ENCODE assay signal across 8 cellular contexts in the genomic region with DNA sequence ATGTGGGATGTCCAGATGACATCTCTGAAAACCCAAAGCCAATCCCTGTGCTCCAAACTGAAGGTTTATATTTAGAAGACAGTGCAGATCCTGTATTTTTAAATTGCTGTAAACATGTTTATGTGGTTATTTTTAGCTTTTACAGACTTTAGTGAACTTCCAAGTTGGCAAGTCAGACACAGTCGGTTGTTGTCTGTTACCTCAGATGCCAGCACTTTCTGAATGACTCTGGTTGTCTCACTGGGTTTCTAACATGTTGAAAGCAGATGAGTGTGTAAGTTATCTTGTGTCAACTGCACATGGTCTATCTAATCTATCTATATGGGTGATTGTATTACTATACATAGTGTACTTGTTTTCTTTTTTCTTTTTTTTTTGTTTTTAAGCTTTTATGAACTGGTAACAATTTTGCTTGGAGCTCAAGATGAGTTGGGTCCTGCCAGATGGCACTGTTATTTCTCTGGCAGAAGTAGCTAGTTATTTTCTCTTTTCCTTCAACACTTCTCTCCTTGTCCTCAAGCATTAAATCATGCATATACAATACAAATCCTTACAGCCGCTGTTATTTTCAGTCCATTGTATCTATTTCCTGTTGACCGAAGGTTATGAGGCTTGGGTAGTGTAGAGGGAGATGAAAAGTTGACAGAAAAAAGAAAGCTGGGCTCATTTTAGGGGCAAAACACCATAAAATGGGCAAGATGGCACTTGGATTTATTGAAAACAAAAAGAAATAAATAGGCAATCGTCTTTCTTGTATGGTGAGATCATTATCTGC.
A peak's percentile ranks its signal among the peaks of the same experiment; 100 is the strongest.
DNase-seq lines count a peak whose midpoint lies in the region; ATAC-seq and TF ChIP-seq lines count a peak whose summit lies in the region.

No MANE protein-coding gene starts in this region.

- intact Hi-C loops in Right ventricle myocardium inferior (cut with DNase I) (no loop called here), cardiac septum (cut with DNase I) (loop anchor here (2.0 kb wide), 1 partner anchor 66 kb away; a partner anchor contains a TSS)

- H3K4me1 ChIP-seq in right atrium auricular region = peaks cover 0 to 71% of the 10 kb centered on the region in 2 donors

- no peaks in the 10 kb centered on the region for H3K27me3 ChIP-seq in right atrium auricular region

- H3K27ac ChIP-seq in right atrium auricular region = peak overlapping the region; percentile 61 to 66

- H3K4me3 ChIP-seq in right atrium auricular region = no peak overlapping the region

- TF ChIP-seq CTCF in right atrium auricular region (IDR thresholded peaks at IDR 0.05) = no peak

- no peaks in the 10 kb centered on the region for H3K9me3 ChIP-seq in right atrium auricular region

- DNase-seq in Right ventricle myocardium inferior (ENCODE audit: missing footprints) (no peak), cardiac septum (ENCODE audit: low spot score) (no peak), NCI-H69 (lab: John Stamatoyannopoulos, UW) (peak; percentile 59), right atrium auricular region (ENCODE audit: low spot score) (no peak), Kasumi-1 (lab: John Stamatoyannopoulos, UW) (no peak), mucosa of gallbladder (ENCODE audit: low spot score) (no peak), NOMO-1 (lab: John Stamatoyannopoulos, UW; ENCODE audit: unreplicated experiment in 2 of 2) (no peak), NCI-H1694 treated with DMSO at 0.1 percent for 48 hours (lab: John Stamatoyannopoulos, UW) (no peak)

- ATAC-seq in Right ventricle myocardium inferior = peak; percentile 69

- H3K36me3 ChIP-seq in right atrium auricular region = no peaks in the 10 kb centered on the region
